In genomic region chr7:129924602-129925001, GRCh38 we compare ENCODE assay signal across 20 cellular contexts. TPM values are rescaled to one million over a fixed set of nuclear protein-coding genes. Genes with fewer than 3 reads are reported as not detected.
DNase-seq lines count a peak whose midpoint lies in the region; ATAC-seq and TF ChIP-seq lines count a peak whose summit lies in the region.
"Had no signal": no experiment of that assay in that cellular context is flagged by ENCODE, and none has a peak within 500 bp of the region (broad histone marks: within the 10 kb centered on the region; RNA-seq: fewer than 3 reads in every experiment).

No MANE protein-coding gene starts in this region.

- H3K4me3 ChIP-seq in testis = no peak overlapping the region

- H3K27me3 ChIP-seq in testis = no peaks in the 10 kb centered on the region
- H3K27me3 ChIP-seq: neutrophil had no signal

- peaks cover 4% of the 10 kb centered on the region for H3K36me3 Mint-ChIP-seq in endothelial cell (ENCODE audit: low read depth, unreplicated experiment)

- no peak overlapping the region for H3K4me3 Mint-ChIP-seq in endothelial cell (ENCODE audit: unreplicated experiment)

- intact Hi-C loops in testis (cut with DNase I; ENCODE audit: low total_unique reads) = no loop called here

- H3K9me3 ChIP-seq in testis = no peaks in the 10 kb centered on the region
- H3K9me3 ChIP-seq: neutrophil had no signal

- H3K27me3 Mint-ChIP-seq in endothelial cell (ENCODE audit: unreplicated experiment) = no peaks in the 10 kb centered on the region

- H3K9me3 Mint-ChIP-seq in endothelial cell (ENCODE audit: unreplicated experiment) = no peaks in the 10 kb centered on the region

- peak; percentile 18 for DNase-seq in MV-4-11 (lab: John Stamatoyannopoulos, UW)
- peak; percentile 17 for DNase-seq in islet precursor cell
- DNase-seq in testis = no peak
- DNase-seq in AG08396 (ENCODE audit: low spot score) = no peak
- DNase-seq in endothelial cell (ENCODE audit: low spot score) = no peak
- DNase-seq: activated naive CD4-positive, alpha-beta T cell treated with Interleukin-2 at 50 U/mL for 16 hours; effector CD8-positive, alpha-beta T cell; left ventricle myocardium superior; NCI-H1436; NCI-H2171 treated with DMSO at 0.1 percent for 48 hours; NCI-H526 treated with DMSO at 0.1 percent for 48 hours; retina; SHP77; stimulated activated CD4-positive, alpha-beta T cell treated with anti-CD3 and anti-CD28 coated beads, Interleukin-12 subunit alpha, Interleukin-12 subunit beta, amount 100 ng/mL, for 4 hours; stimulated activated CD8-positive, alpha-beta memory T cell treated with anti-CD3 and anti-CD28 coated beads, Interleukin-4, amount 100 ng/mL, for 48 hours; T-helper 1 cell had no signal

- no peak overlapping the region for H3K27ac Mint-ChIP-seq in endothelial cell (ENCODE audit: unreplicated experiment)

- WGBS in testis, 2 donors = 63 to 65% methylated on average over 4 of the region's 4 CpGs

- peaks cover 13% of the 10 kb centered on the region for H3K4me1 ChIP-seq in testis

- peak; percentile 48 for ATAC-seq in GM18502 (IDR thresholded peaks at IDR 0.05; ENCODE audit: poor library complexity, unreplicated experiment)
- ATAC-seq in esophagus mucosa = no peak

- peak overlapping the region; percentile 60 to 71 for H3K27ac ChIP-seq in testis
- H3K27ac ChIP-seq: neutrophil, VCaP had no signal

- peaks cover 5% of the 10 kb centered on the region for H3K4me1 Mint-ChIP-seq in endothelial cell (ENCODE audit: unreplicated experiment)

- no peaks in the 10 kb centered on the region for H3K36me3 ChIP-seq in testis (ENCODE audit: low read depth, missing control alignments)

- TF ChIP-seq CTCF in testis (IDR thresholded peaks at IDR 0.05) = no peak
- no peak for TF ChIP-seq CTCF in endothelial cell (IDR thresholded peaks at IDR 0.05; ENCODE audit: unreplicated experiment)

- TF ChIP-seq POLR2A in testis (IDR thresholded peaks at IDR 0.05) = no peak

RNA-seq across cellular contexts. Expression of gene UBE2H, which starts 28.2 kb away (rescaled TPM):
- total RNA-seq in testis (100 to 1,000 TPM; 126 to 130 TPM), endothelial cell (ENCODE audit: unreplicated experiment) (92.3 TPM), esophagus mucosa (98.3 TPM)
- 93.5 TPM for polyA plus RNA-seq in testis (ENCODE audit: insufficient read depth, low read depth, low replicate concordance)

Comparison
In these comparisons a context has a peak if more than half of its experiments do, and no peak if none do; other contexts are left out.
1. DNase-seq: peak in MV-4-11 (single experiment) and islet precursor cell (single experiment); none in testis (single experiment), AG08396 (single experiment) and endothelial cell (single experiment).